11 cellular contexts compared by ENCODE assay signal in the genomic region with DNA sequence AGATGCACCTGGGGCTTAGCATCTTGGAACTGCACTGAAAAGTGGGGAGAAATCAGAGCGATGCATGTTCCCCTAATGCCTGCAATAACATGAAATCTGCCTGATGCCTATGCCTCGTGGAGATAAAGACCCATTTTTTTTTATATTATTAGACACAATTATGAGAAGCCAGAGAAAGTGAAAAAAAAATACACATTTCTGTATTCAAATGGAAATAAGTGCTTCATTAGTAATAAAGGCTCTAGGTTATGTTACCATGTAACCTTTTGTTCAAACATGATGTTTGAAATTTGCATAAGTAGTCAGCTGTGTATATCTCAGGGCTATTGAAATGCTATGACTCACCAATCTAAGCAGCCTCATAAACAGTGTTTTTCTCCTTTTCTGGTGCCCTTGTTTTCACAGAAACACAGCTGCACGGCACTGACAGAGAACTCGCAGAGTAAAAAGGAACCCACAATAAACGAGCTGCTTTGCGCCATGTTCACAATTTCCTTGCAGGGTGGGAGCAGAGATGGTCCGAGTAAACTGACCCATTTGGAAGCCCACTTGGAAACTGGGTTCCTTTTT.
DNase-seq lines count a peak whose midpoint lies in the region; ATAC-seq, FAIRE-seq and TF ChIP-seq lines count a peak whose summit lies in the region.
"Had no signal": no experiment of that assay in that cellular context is flagged by ENCODE, and none has a peak within 500 bp of the region (broad histone marks: within the 10 kb centered on the region; RNA-seq: fewer than 3 reads in every experiment).

No MANE protein-coding gene starts in this region.

- H3K27ac ChIP-seq in DND-41 (ENCODE audit: low read length) (no peak overlapping the region), GM23248 (no peak overlapping the region), RWPE2 (ENCODE audit: poor library complexity, severe bottlenecking) (no peak overlapping the region), kidney (ENCODE audit: low read depth in 2 of 2, low read length in 2 of 2) (no peak overlapping the region), uterus (peak overlapping the region in 1 of 2 donors; percentile 12)
- H3K27ac ChIP-seq: heart left ventricle had no signal

- H3K9me3 ChIP-seq in DND-41 (ENCODE audit: insufficient read depth, low read length, severe bottlenecking) (no peaks in the 10 kb centered on the region), GM23248 (ENCODE audit: low read depth) (no peaks in the 10 kb centered on the region), RWPE2 (ENCODE audit: severe bottlenecking) (no peaks in the 10 kb centered on the region), kidney (ENCODE audit: control insufficient read depth in 1 of 2, low read length in 2 of 2) (no peaks in the 10 kb centered on the region), uterus (no peaks in the 10 kb centered on the region)

- no peaks in the 10 kb centered on the region for H3F3A ChIP-seq in GM23248 (ENCODE audit: insufficient read depth)

- H3K4me3 ChIP-seq in DND-41 (ENCODE audit: low read depth in 1 of 2, low read length in 2 of 2) (no peak overlapping the region), GM23248 (no peak overlapping the region), RWPE2 (ENCODE audit: severe bottlenecking) (no peak overlapping the region), kidney (ENCODE audit: low read length in 2 of 2) (no peak overlapping the region), uterus (no peak overlapping the region)
- H3K4me3 ChIP-seq: heart left ventricle had no signal

- no peaks in the 10 kb centered on the region for H3K9me2 ChIP-seq in GM23248 (ENCODE audit: insufficient read depth)

- TF ChIP-seq CTCF in DND-41 (IDR thresholded peaks at IDR 0.05; ENCODE audit: borderline replicate concordance, extremely low read depth, low read length, poor library complexity, severe bottlenecking), result no peak
- no peak for TF ChIP-seq CTCF in RWPE2 (IDR thresholded peaks at IDR 0.05; ENCODE audit: poor library complexity, severe bottlenecking)
- no peak for TF ChIP-seq CTCF in kidney (IDR thresholded peaks at IDR 0.05; ENCODE audit: borderline replicate concordance, extremely low read depth, insufficient read depth)
- TF ChIP-seq CTCF in uterus (IDR thresholded peaks at IDR 0.05), result no peak

- intact Hi-C loops in kidney (cut with DNase I), result no loop called here
- intact Hi-C loops in uterus (cut with DNase I; ENCODE audit: low total_unique reads), result no loop called here

- 61 to 66% methylated on average over 7 of the region's 7 CpGs for WGBS in GM23248 (ENCODE audit: low coverage in 1 of 2, low lambda C conversion rate in 2 of 2, missing lambda C conversion rate in 2 of 2), 2 experiments

- FAIRE-seq in kidney (lab: Jason Lieb, UNC), result no peak

- H3K9ac ChIP-seq in DND-41 (ENCODE audit: low read depth, low read length) (no peak overlapping the region), GM23248 (no peak overlapping the region), kidney (ENCODE audit: low read length in 2 of 2) (no peak overlapping the region)

- H4K20me1 ChIP-seq in DND-41 (ENCODE audit: insufficient read depth, low read length) (no peaks in the 10 kb centered on the region), GM23248 (ENCODE audit: insufficient read depth) (no peaks in the 10 kb centered on the region)

- H3K36me3 ChIP-seq in DND-41 (ENCODE audit: insufficient read depth, low read length) (no peaks in the 10 kb centered on the region), GM23248 (ENCODE audit: low read depth) (no peaks in the 10 kb centered on the region), RWPE2 (ENCODE audit: low read depth) (no peaks in the 10 kb centered on the region), kidney (ENCODE audit: control insufficient read depth in 1 of 2, insufficient read depth in 2 of 2, low read length in 2 of 2) (no peaks in the 10 kb centered on the region), uterus (no peaks in the 10 kb centered on the region)
- H3K36me3 ChIP-seq: heart left ventricle had no signal

- in situ Hi-C loops in GM23248 (cut with MboI), result no loop called here

- no peak for TF ChIP-seq POLR2A in uterus (IDR thresholded peaks at IDR 0.05)

- no peak overlapping the region for H3K4me2 ChIP-seq in DND-41 (ENCODE audit: insufficient read depth, low read length)
- H3K4me2 ChIP-seq in GM23248 (ENCODE audit: unreplicated experiment), result no peak overlapping the region

- H3K4me1 ChIP-seq in DND-41 (ENCODE audit: insufficient read depth, low read length) (no peaks in the 10 kb centered on the region), GM23248 (ENCODE audit: insufficient read depth) (0 out of 2 replicates have a peak, but pooled peaks cover 6% of the 10 kb centered on the region), RWPE2 (ENCODE audit: insufficient read depth, poor library complexity, severe bottlenecking) (peaks cover 7% of the 10 kb centered on the region), kidney (ENCODE audit: control insufficient read depth in 1 of 2, insufficient read depth in 1 of 2, low read depth in 1 of 2, low read length in 2 of 2) (no peaks in the 10 kb centered on the region), uterus (no peaks in the 10 kb centered on the region)
- H3K4me1 ChIP-seq: heart left ventricle had no signal

- peak; percentile 66 for ATAC-seq in DND-41 (ENCODE audit: insufficient read depth, low read depth)
- peak; percentile 93 for ATAC-seq in RWPE2 (ENCODE audit: low read depth)
- ATAC-seq: heart left ventricle had no signal

- H3K27me3 ChIP-seq in DND-41 (ENCODE audit: insufficient read depth, low read length, poor library complexity) (peaks cover 24% of the 10 kb centered on the region), GM23248 (replicated peaks; ENCODE audit: insufficient read depth) (no peaks in the 10 kb centered on the region), RWPE2 (ENCODE audit: insufficient read depth, poor library complexity, severe bottlenecking) (no peaks in the 10 kb centered on the region), uterus (no peaks in the 10 kb centered on the region)

- no peak overlapping the region for H2AFZ ChIP-seq in DND-41 (ENCODE audit: low read depth, low read length)
- no peak overlapping the region for H2AFZ ChIP-seq in GM23248

- H3K79me2 ChIP-seq in DND-41 (ENCODE audit: insufficient read depth, low read length), result no peaks in the 10 kb centered on the region
- no peaks in the 10 kb centered on the region for H3K79me2 ChIP-seq in GM23248 (ENCODE audit: insufficient read depth)

- DNase-seq in DND-41 (no peak), GM23248 (peak; percentile 60), RWPE2 (ENCODE audit: low spot score) (no peak), medulla oblongata (ENCODE audit: extremely low spot score) (peak; percentile 50), NCI-H524 treated with DMSO at 0.1 percent for 48 hours (lab: John Stamatoyannopoulos, UW) (no peak), kidney (no peak), uterus (no peak), activated gamma-delta T cell (lab: John Stamatoyannopoulos, UW) (no peak)
- DNase-seq: DMS 273 treated with DMSO at 0.1 percent for 48 hours; heart left ventricle; NK-92 treated with Interleukin-12 subunit alpha and Interleukin-12 subunit beta, amount 100 ng/mL, for 24 hours had no signal

Comparison
In these comparisons a context has a peak if more than half of its experiments do, and no peak if none do; other contexts are left out.
1. DNase-seq: peak in GM23248 (single experiment) and medulla oblongata (single experiment); none in DND-41 (single experiment), RWPE2 (single experiment), NCI-H524 treated with DMSO at 0.1 percent for 48 hours (single experiment), kidney (single experiment), uterus (0 of 2) and activated gamma-delta T cell (single experiment).